ENCODE assay signal across 8 cellular contexts in genomic region chr13:79404985-79405384, GRCh38. TPM values are rescaled to one million over a fixed set of nuclear protein-coding genes. Genes with fewer than 3 reads are reported as not detected.
DNase-seq lines count a peak whose midpoint lies in the region; ATAC-seq and TF ChIP-seq lines count a peak whose summit lies in the region.

No MANE protein-coding gene starts in this region.

- CTCF ChIA-PET in Caco-2 (lab: Charles Lee), result interaction anchor here (1.5 to 1.6 kb wide), 2 partner anchors 13 to 19 kb away, joined by 4 to 6 read pairs; no protein-coding TSS in a partner anchor

- no peak overlapping the region for H3K4me3 Mint-ChIP-seq in Caco-2 (ENCODE audit: unreplicated experiment)

- POLR2A ChIA-PET in Caco-2 (lab: Charles Lee), result no interaction called here

- TF ChIP-seq EP300 in ovary (IDR thresholded peaks at IDR 0.05), result no peak

- H3K4me3 ChIP-seq in Caco-2 (ENCODE audit: low read depth, low read length), result peak overlapping the region; percentile 86
- H3K4me3 ChIP-seq in Jurkat, Clone E6-1 (ENCODE audit: low read length), result peak overlapping the region; percentile 63
- peak overlapping the region; percentile 94 for H3K4me3 ChIP-seq in ovary

- no peak for ATAC-seq in HG03097 (IDR thresholded peaks at IDR 0.05; ENCODE audit: low FRiP score, unreplicated experiment)

- peak overlapping the region in 1 of 2 donors; percentile 81 for H3K27ac ChIP-seq in ovary

- DNase-seq in Caco-2 (no peak), dermis blood vessel endothelial cell (peak; percentile 39), ovary (no peak), medulla oblongata (ENCODE audit: extremely low spot score) (no peak), EL (no peak), MV-4-11 (lab: John Stamatoyannopoulos, UW) (no peak)
- DNase-seq in Jurkat, Clone E6-1 (ENCODE audit: low read depth, low spot score), result no peak

- H3K27me3 Mint-ChIP-seq in Caco-2 (ENCODE audit: insufficient read depth, unreplicated experiment), result no peaks in the 10 kb centered on the region

- no peak for TF ChIP-seq POLR2A in ovary (IDR thresholded peaks at IDR 0.05)

- peaks cover 25% of the 10 kb centered on the region for H3K4me1 ChIP-seq in Caco-2
- peaks cover 9% of the 10 kb centered on the region for H3K4me1 ChIP-seq in ovary (ENCODE audit: insufficient read depth)

- WGBS in ovary, 3 donors, result 1% methylated on average over 10 of the region's 10 CpGs

- H3K27ac Mint-ChIP-seq in Caco-2 (ENCODE audit: unreplicated experiment), result no peak overlapping the region

- peaks cover 18% of the 10 kb centered on the region for H3K36me3 Mint-ChIP-seq in Caco-2 (ENCODE audit: insufficient read depth, unreplicated experiment)

- peaks cover 26% of the 10 kb centered on the region for H3K4me1 Mint-ChIP-seq in Caco-2 (ENCODE audit: low read depth, unreplicated experiment)

- H3K27me3 ChIP-seq in Caco-2 (replicated peaks; ENCODE audit: control insufficient read depth, insufficient read depth, low read length), result no peaks in the 10 kb centered on the region
- no peaks in the 10 kb centered on the region for H3K27me3 ChIP-seq in ovary

- TSS peak; percentile 47 for BruUV-seq in Caco-2 (replicated peaks; lab: Mats Ljungman, UMichigan)

- H3K9me3 ChIP-seq in Caco-2 (no peaks in the 10 kb centered on the region), ovary (no peaks in the 10 kb centered on the region)

- intact Hi-C loops in Caco-2 (cut with micrococcal nuclease; ENCODE audit: unreplicated experiment) (no loop called here), ovary (cut with DNase I) (no loop called here)

- H3K36me3 ChIP-seq in Caco-2 (ENCODE audit: control insufficient read depth, insufficient read depth, low read length), result no peaks in the 10 kb centered on the region
- H3K36me3 ChIP-seq in ovary, result no peaks in the 10 kb centered on the region

- H3K9me3 Mint-ChIP-seq in Caco-2 (ENCODE audit: unreplicated experiment), result no peaks in the 10 kb centered on the region

- TF ChIP-seq CTCF in Caco-2 (IDR thresholded peaks at IDR 0.05; ENCODE audit: insufficient read depth in 1 of 2, low read depth in 1 of 2, low read length in 1 of 2, severe bottlenecking in 1 of 2, unreplicated experiment in 1 of 2) (no peak), ovary (IDR thresholded peaks at IDR 0.05) (no peak)

RNA-seq across cellular contexts. Expression of gene RBM26, which starts 1.1 kb away (rescaled TPM):
- total RNA-seq in Caco-2 (2022), result 57.4 and 60.4 TPM in 2 replicates
- 30.5 TPM for polyA plus RNA-seq in Jurkat, Clone E6-1 (2012; ENCODE audit: insufficient read depth, insufficient read length)
- 25.2 and 26.9 TPM in 2 replicates for total RNA-seq in dermis blood vessel endothelial cell
- total RNA-seq in ovary, result 10 to 100 TPM; 35.0 to 52.9 (median 43.3) TPM
- polyA plus RNA-seq in ovary, result 10 to 100 TPM; 19.0 to 35.8 TPM
